In genomic region chr2:42401773-42402172, GRCh38 we compare ENCODE assay signal across 23 cellular contexts. TPM values are rescaled to one million over a fixed set of nuclear protein-coding genes. Genes with fewer than 3 reads are reported as not detected.
DNase-seq lines count a peak whose midpoint lies in the region; ATAC-seq, FAIRE-seq and TF ChIP-seq lines count a peak whose summit lies in the region.
"Had no signal": no experiment of that assay in that cellular context is flagged by ENCODE, and none has a peak within 500 bp of the region (broad histone marks: within the 10 kb centered on the region; RNA-seq: fewer than 3 reads in every experiment).

No MANE protein-coding gene starts in this region.

- no peaks in the 10 kb centered on the region for H3K79me2 ChIP-seq in K562 (ENCODE audit: control insufficient read depth, insufficient read depth, low read length)

- no peaks in the 10 kb centered on the region for H3K9me3 ChIP-seq in K562 (replicated peaks; ENCODE audit: control insufficient read depth, insufficient read depth, low read depth, low read length)
- H3K9me3 ChIP-seq: BE2C, BLaER1, Caco-2 had no signal

- H3K27ac ChIP-seq in K562 (ENCODE audit: extremely low read depth, low read depth, low read length) = no peak overlapping the region
- H3K27ac ChIP-seq: BLaER1 had no signal

- TF ChIP-seq POLR2A in K562 (conservative IDR thresholded peaks at IDR 0.05) = no peak

- POLR2A ChIA-PET in WTC11 (lab: Charles Lee) (no interaction called here), K562 (lab: Yijun Ruan, JAX) (no interaction called here), GM10248 (lab: Yijun Ruan, JAX) (no interaction called here)

- H3K27me3 Mint-ChIP-seq in WTC11 (ENCODE audit: low read depth) (no peaks in the 10 kb centered on the region), osteocyte (ENCODE audit: unreplicated experiment) (peaks cover 35% of the 10 kb centered on the region)

- 12% methylated on average over 6 of the region's 6 CpGs for WGBS in K562 (ENCODE audit: insufficient coverage, low coverage, missing lambda C conversion rate)

- BruUV-seq in K562 (replicated peaks; lab: Mats Ljungman, UMichigan) = no TSS peak

- H3K4me3 Mint-ChIP-seq in WTC11 (no peak overlapping the region), osteocyte (ENCODE audit: unreplicated experiment) (no peak overlapping the region)
- H3K4me3 Mint-ChIP-seq: CD14-positive monocyte; CD4-positive, alpha-beta memory T cell; CD4-positive, CD25-positive, alpha-beta regulatory T cell; CD8-positive, alpha-beta memory T cell had no signal

- H4K20me1 ChIP-seq in K562 (replicated peaks; ENCODE audit: control insufficient read depth, insufficient read depth, low read length) = no peaks in the 10 kb centered on the region
- H4K20me1 ChIP-seq: BLaER1 had no signal

- H3K9ac ChIP-seq in K562 (ENCODE audit: insufficient read depth in 1 of 2, low read depth in 2 of 2, low read length in 2 of 2) = no peak overlapping the region
- H3K9ac ChIP-seq: BLaER1 had no signal

- H3K9me1 ChIP-seq in K562 (ENCODE audit: control insufficient read depth, insufficient read depth, low read length) = no peaks in the 10 kb centered on the region

- TF ChIP-seq CTCF in WTC11 (IDR thresholded peaks at IDR 0.05) = no peak
- TF ChIP-seq CTCF in K562 (IDR thresholded peaks at IDR 0.05 in 2 of 3, conservative IDR thresholded peaks at IDR 0.05 in 1 of 3; ENCODE audit: insufficient read depth in 2 of 3, low read depth in 1 of 3, low read length in 3 of 3) = no peak
- TF ChIP-seq CTCF in osteocyte (IDR thresholded peaks at IDR 0.05) = no peak
- no peak for TF ChIP-seq CTCF in GM10248 (IDR thresholded peaks at IDR 0.05; ENCODE audit: control extremely low read depth, extremely low read depth, low read depth, missing control alignments)

- TF ChIP-seq EP300 in K562 (IDR thresholded peaks at IDR 0.05; ENCODE audit: low read length) = no peak

- no peak for ATAC-seq in WTC11
- no peak for ATAC-seq in K562
- ATAC-seq: GM12878 had no signal

- H3K36me3 ChIP-seq in K562 (ENCODE audit: control insufficient read depth, insufficient read depth, low read length) = no peaks in the 10 kb centered on the region
- H3K36me3 ChIP-seq: BE2C, BLaER1 had no signal

- no peak overlapping the region for H3K4me3 ChIP-seq in K562
- H3K4me3 ChIP-seq: BLaER1, GM12878 had no signal

- in situ Hi-C loops in K562 (cut with MboI) = no loop called here

- intact Hi-C loops in K562 (cut with micrococcal nuclease) = no loop called here

- CTCF ChIA-PET in WTC11 (lab: Charles Lee) = no interaction called here
- CTCF ChIA-PET in K562 (lab: Yijun Ruan, JAX; ENCODE audit: low intra/inter-chr PET ratio) = no interaction called here
- CTCF ChIA-PET in GM10248 (lab: Yijun Ruan, JAX) = interaction anchor here (1.5 kb wide), 1 partner anchor 33 kb away, joined by 4 read pairs; no protein-coding TSS in a partner anchor

- H3K4me1 ChIP-seq in K562 (replicated peaks in 1 of 2; ENCODE audit: control insufficient read depth in 2 of 2, insufficient read depth in 2 of 2, low read length in 2 of 2) = no peaks in the 10 kb centered on the region
- H3K4me1 ChIP-seq: BE2C, BLaER1, Caco-2 had no signal

- H3K4me2 ChIP-seq in K562 (ENCODE audit: insufficient read depth, low read length) = no peak overlapping the region
- H3K4me2 ChIP-seq: BLaER1 had no signal

- H3K36me3 Mint-ChIP-seq in WTC11 = no peaks in the 10 kb centered on the region
- H3K36me3 Mint-ChIP-seq in osteocyte (ENCODE audit: unreplicated experiment) = no peaks in the 10 kb centered on the region
- H3K36me3 Mint-ChIP-seq: CD14-positive monocyte; CD4-positive, alpha-beta memory T cell; CD4-positive, CD25-positive, alpha-beta regulatory T cell; CD8-positive, alpha-beta memory T cell had no signal

- TF ChIP-seq RAD21 in K562 (CRISPR knock-in tag; conservative IDR thresholded peaks at IDR 0.05 in 1 of 2, IDR thresholded peaks at IDR 0.05 in 1 of 2) = no peak

- H3K27ac Mint-ChIP-seq in WTC11 (no peak overlapping the region), osteocyte (ENCODE audit: unreplicated experiment) (no peak overlapping the region)
- H3K27ac Mint-ChIP-seq: CD14-positive monocyte; CD4-positive, alpha-beta memory T cell; CD4-positive, CD25-positive, alpha-beta regulatory T cell had no signal

- DNase-seq in WTC11 (ENCODE audit: low spot score) = no peak
- no peak for DNase-seq in K562 (ENCODE audit: extremely low read depth in 1 of 4, low spot score in 3 of 4)
- peak; percentile 44 for DNase-seq in osteocyte (ENCODE audit: extremely low spot score, unreplicated experiment)
- no peak for DNase-seq in GM10248 (ENCODE audit: extremely low spot score)
- no peak for DNase-seq in cortex of kidney (lab: John Stamatoyannopoulos, UW)
- no peak for DNase-seq in COLO668 (lab: John Stamatoyannopoulos, UW; ENCODE audit: unreplicated experiment)
- DNase-seq: 8988T; ACHN; BE2C; C1 segment of cervical spinal cord; Caco-2; Calu3; CD4-positive, alpha-beta memory T cell; CD4-positive, CD25-positive, alpha-beta regulatory T cell; CD8-positive, alpha-beta memory T cell; DMS79 treated with DMSO at 0.1 percent for 48 hours; GF-D8 had no signal

- H3K27me3 ChIP-seq in K562 (ENCODE audit: control insufficient read depth in 2 of 2, insufficient read depth in 2 of 2, low read length in 2 of 2) = peaks cover 0 to 4% of the 10 kb centered on the region in 2 experiments; a peak in 1 of 5 replicates
- H3K27me3 ChIP-seq: BE2C, BLaER1 had no signal

- H3K9me3 Mint-ChIP-seq in WTC11 (no peaks in the 10 kb centered on the region), osteocyte (ENCODE audit: unreplicated experiment) (no peaks in the 10 kb centered on the region)
- H3K9me3 Mint-ChIP-seq: CD4-positive, alpha-beta memory T cell; CD8-positive, alpha-beta memory T cell had no signal

- FAIRE-seq in K562 (lab: Jason Lieb, UNC) = peak; percentile 66
- FAIRE-seq: D721Med, GM12878, GM12892, GM18507 had no signal

- H2AFZ ChIP-seq in K562 (ENCODE audit: low read depth, low read length) = no peak overlapping the region

- H3K4me1 Mint-ChIP-seq in WTC11 (no peaks in the 10 kb centered on the region), osteocyte (ENCODE audit: unreplicated experiment) (no peaks in the 10 kb centered on the region)
- H3K4me1 Mint-ChIP-seq: CD14-positive monocyte; CD4-positive, alpha-beta memory T cell; CD4-positive, CD25-positive, alpha-beta regulatory T cell; CD8-positive, alpha-beta memory T cell had no signal

TF ChIP-seq in WTC11, 78 proteins besides CTCF, POLR2A, EP300 and RAD21 (continues in another document):
- TF ChIP-seq ZNF416 (CRISPR knock-in tag; IDR thresholded peaks at IDR 0.05) = peak; percentile 51; the same call in 1 of the 2 replicates
- TF ChIP-seq ERG (CRISPR knock-in tag; IDR thresholded peaks at IDR 0.05) = no peak

TF ChIP-seq in K562, 482 proteins besides CTCF, POLR2A, EP300 and RAD21 (continues in another document):
- TF ChIP-seq KLF10 (CRISPR knock-in tag; IDR thresholded peaks at IDR 0.05) (no peak), IRF9 (tag; IDR thresholded peaks at IDR 0.05) (no peak), ZBTB5 (IDR thresholded peaks at IDR 0.05) (no peak), BACH1 (tag; IDR thresholded peaks at IDR 0.05) (no peak), KLF16 (IDR thresholded peaks at IDR 0.05) (no peak)

RNA-seq across cellular contexts. Expression of gene COX7A2L, which starts 40.8 kb away (rescaled TPM):
- total RNA-seq in WTC11 (2021) = 99.5 to 114 TPM (median 108 TPM) in 3 replicates
- total RNA-seq in K562 (2011; cell fraction: chromatin; rRNA removed; ENCODE audit: low replicate concordance) = 27.4 and 46.0 TPM in 2 replicates
- total RNA-seq in K562 (2011; cell fraction: nucleolus; rRNA removed) = 25.0 and 27.9 TPM in 2 replicates
- 63.9 and 106 TPM in 2 replicates for total RNA-seq in K562 (2011; cell fraction: nucleoplasm; rRNA removed)
- 106 and 118 TPM in 2 replicates for total RNA-seq in K562 (2014; rRNA removed)
- total RNA-seq in K562 (2014; rRNA removed; fragmentation: Illumina TruSeq; extraction: Trizol) = 166 and 174 TPM in 2 replicates
- 132 and 142 TPM in 2 replicates for total RNA-seq in K562 (2015; rRNA removed; fragmentation: Illumina TruSeq; extraction: Trizol)
- total RNA-seq in K562 (2021) = 107 and 122 TPM in 2 replicates
- 163 TPM in 2 replicates for polyA plus RNA-seq in K562 (2011; rRNA removed)
- polyA plus RNA-seq in K562 (2011; cell fraction: cytosol; rRNA removed) = 72.4 and 141 TPM in 2 replicates
- polyA plus RNA-seq in K562 (2011; cell fraction: nucleus; rRNA removed) = 32.2 and 59.7 TPM in 2 replicates
- polyA plus RNA-seq in K562 (2012) = 135 and 320 TPM in 2 replicates
- polyA plus RNA-seq in K562 (2014; fragmentation: Illumina TruSeq; extraction: Trizol) = 177 TPM in 2 replicates
- polyA plus RNA-seq in K562 (2014; fragmentation: Nextera tagmentation; extraction: Ambion mirVana) = 100 to 1,000 TPM; 366 to 481 TPM
- 143 TPM in 2 replicates for polyA plus RNA-seq in K562 (2014; rRNA removed)
- 72.0 and 91.7 TPM in 2 replicates for polyA minus RNA-seq in K562 (2011; rRNA and poly(A)+ RNA removed)
- polyA minus RNA-seq in K562 (2011; cell fraction: cytosol; rRNA and poly(A)+ RNA removed) = 28.1 and 34.2 TPM in 2 replicates
- 14.1 and 23.3 TPM in 2 replicates for polyA minus RNA-seq in K562 (2011; cell fraction: nucleus; rRNA and poly(A)+ RNA removed)
- 103 and 114 TPM in 2 replicates for total RNA-seq in osteocyte
